18 cellular contexts compared by ENCODE assay signal in genomic region chr5:164748861-164749260, GRCh38.
DNase-seq lines count a peak whose midpoint lies in the region; ATAC-seq, FAIRE-seq and TF ChIP-seq lines count a peak whose summit lies in the region.
"Had no signal": no experiment of that assay in that cellular context is flagged by ENCODE, and none has a peak within 500 bp of the region (broad histone marks: within the 10 kb centered on the region; RNA-seq: fewer than 3 reads in every experiment).

No MANE protein-coding gene starts in this region.

- no peaks in the 10 kb centered on the region for H3K4me1 ChIP-seq in pancreas
- H3K4me1 ChIP-seq: gastrocnemius medialis, prostate gland had no signal

- H3K27me3 ChIP-seq in pancreas, result no peaks in the 10 kb centered on the region
- H3K27me3 ChIP-seq: gastrocnemius medialis had no signal

- TF ChIP-seq CTCF in pancreas (IDR thresholded peaks at IDR 0.05), result no peak

- intact Hi-C loops in pancreas (cut with DNase I), result no loop called here

- FAIRE-seq in urothelium cell line (lab: Jason Lieb, UNC) (no peak), pancreas (lab: Jason Lieb, UNC) (no peak)
- FAIRE-seq: astrocyte had no signal

- peak; percentile 73 for ATAC-seq in GM18517 (IDR thresholded peaks at IDR 0.05; ENCODE audit: unreplicated experiment)
- ATAC-seq in GM21367 (IDR thresholded peaks at IDR 0.05; ENCODE audit: unreplicated experiment), result peak; percentile 79
- peak; percentile 48 for ATAC-seq in HG02870 (IDR thresholded peaks at IDR 0.05; ENCODE audit: unreplicated experiment)
- ATAC-seq in HG03432 (IDR thresholded peaks at IDR 0.05; ENCODE audit: unreplicated experiment), result peak; percentile 92
- no peak for ATAC-seq in pancreas
- ATAC-seq: activated T-cell treated with anti-CD3 and anti-CD28 coated beads, Interleukin-2, amount 50 U/mL, for 4 hours; gastrocnemius medialis; PC-3 had no signal

- H3K27ac ChIP-seq in pancreas, result no peak overlapping the region
- H3K27ac ChIP-seq: gastrocnemius medialis, prostate gland had no signal

- DNase-seq in urothelium cell line (ENCODE audit: low spot score) (no peak), midbrain (lab: John Stamatoyannopoulos, UW) (no peak), pancreas (no peak), NCI-H69 (lab: John Stamatoyannopoulos, UW) (no peak)
- DNase-seq: activated CD4-positive, alpha-beta T cell treated with anti-CD3 and anti-CD28 coated beads for 1 hour; activated T-cell treated with anti-CD3 and anti-CD28 coated beads, Interleukin-2, amount 50 U/mL, for 4 hours; DMS 273 treated with DMSO at 0.1 percent for 48 hours; effector memory CD4-positive, alpha-beta T cell; gastrocnemius medialis; HFFc6; PC-3; stimulated activated naive CD4-positive, alpha-beta T cell had no signal

- no peaks in the 10 kb centered on the region for H3K36me3 ChIP-seq in pancreas
- H3K36me3 ChIP-seq: gastrocnemius medialis, prostate gland had no signal

- H3K4me3 ChIP-seq in pancreas, result no peak overlapping the region
- H3K4me3 ChIP-seq: gastrocnemius medialis, prostate gland had no signal

- H3K9me3 ChIP-seq in pancreas, result no peaks in the 10 kb centered on the region
- H3K9me3 ChIP-seq: gastrocnemius medialis, prostate gland had no signal

Comparison
In these comparisons a context has a peak if more than half of its experiments do, and no peak if none do; other contexts are left out.
1. ATAC-seq: peak in GM18517 (single experiment), GM21367 (single experiment), HG02870 (single experiment) and HG03432 (single experiment); none in pancreas (0 of 4).